Comparison of ENCODE assay signal across 19 cellular contexts in the genomic region with DNA sequence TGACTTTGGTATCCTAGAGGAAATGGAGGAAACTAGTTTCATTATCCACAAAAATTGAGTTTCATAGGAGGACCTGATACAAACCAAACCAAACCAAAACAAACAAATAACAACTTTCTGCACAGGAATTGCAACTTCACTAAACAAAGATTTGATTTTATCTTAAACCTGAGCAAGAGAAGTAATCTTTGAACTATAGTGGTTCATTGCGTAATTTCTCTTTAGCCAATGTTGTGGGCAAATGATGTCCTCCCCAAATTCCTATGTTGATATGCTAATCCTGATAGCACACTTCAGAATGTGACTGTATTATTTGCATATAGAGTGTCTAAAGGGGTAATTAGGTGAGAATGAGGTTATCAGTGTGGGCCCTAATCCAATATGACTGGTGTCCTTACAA.
DNase-seq lines count a peak whose midpoint lies in the region; ATAC-seq and TF ChIP-seq lines count a peak whose summit lies in the region.
"Had no signal": no experiment of that assay in that cellular context is flagged by ENCODE, and none has a peak within 500 bp of the region (broad histone marks: within the 10 kb centered on the region; RNA-seq: fewer than 3 reads in every experiment).

No MANE protein-coding gene starts in this region.

- intact Hi-C loops in left ventricle myocardium inferior (cut with micrococcal nuclease): no loop called here
- intact Hi-C loops in cardiac septum (cut with DNase I): no loop called here
- intact Hi-C loops in tibial artery (cut with DNase I; ENCODE audit: low total_unique reads): no loop called here

- no peaks in the 10 kb centered on the region for H3K9me3 ChIP-seq in left ventricle myocardium inferior (replicated peaks)
- H3K9me3 ChIP-seq in tibial artery: no peaks in the 10 kb centered on the region
- H3K9me3 ChIP-seq: SJSA1 had no signal

- no peak for TF ChIP-seq CTCF in left ventricle myocardium inferior (IDR thresholded peaks at IDR 0.05; ENCODE audit: borderline replicate concordance)
- no peak for TF ChIP-seq CTCF in NB4 (IDR thresholded peaks at IDR 0.05; ENCODE audit: low read depth, low read length)
- TF ChIP-seq CTCF in tibial artery (IDR thresholded peaks at IDR 0.05): no peak

- no peak for DNase-seq in left ventricle myocardium inferior
- DNase-seq in cardiac septum (ENCODE audit: low spot score): no peak
- peak; percentile 15 for DNase-seq in NB4 (ENCODE audit: low read depth)
- DNase-seq in left lobe of liver (ENCODE audit: low spot score): no peak
- no peak for DNase-seq in tibial artery
- no peak for DNase-seq in NCI-H1694 treated with DMSO at 0.1 percent for 48 hours (lab: John Stamatoyannopoulos, UW)
- DNase-seq in stimulated activated CD4-positive, alpha-beta T cell treated with anti-CD3 and anti-CD28 coated beads, Interleukin-15, amount 100 ng/mL, for 24 hours: no peak
- DNase-seq: CD4-positive, CD25-positive, alpha-beta regulatory T cell; DMS79 treated with DMSO at 0.1 percent for 48 hours; GOT3; Karpas-422; NCI-H1436 treated with DMSO at 0.1 percent for 48 hours; NCI-H345; NCI-H69; NK-92 treated with Interleukin-12 subunit alpha and Interleukin-12 subunit beta, amount 100 ng/mL, for 24 hours; OCI-M1 had no signal

- peaks cover 74% of the 10 kb centered on the region for H3K4me1 ChIP-seq in left ventricle myocardium inferior
- peaks cover 0 to 53% (median 6%) of the 10 kb centered on the region in 4 donors for H3K4me1 ChIP-seq in tibial artery
- H3K4me1 ChIP-seq: SJSA1 had no signal

- no peak for TF ChIP-seq POLR2A in NB4 (IDR thresholded peaks at IDR 0.05; ENCODE audit: extremely low read depth, insufficient read length)

- H3K27me3 ChIP-seq in left ventricle myocardium inferior (ENCODE audit: low read depth) (no peaks in the 10 kb centered on the region), tibial artery (no peaks in the 10 kb centered on the region)
- H3K27me3 ChIP-seq: SJSA1 had no signal

- ATAC-seq in left lobe of liver: peak; percentile 83
- no peak for ATAC-seq in GM21381 (IDR thresholded peaks at IDR 0.05; ENCODE audit: unreplicated experiment)

- peaks cover 14% of the 10 kb centered on the region for H3K36me3 ChIP-seq in left ventricle myocardium inferior
- H3K36me3 ChIP-seq in tibial artery: no peaks in the 10 kb centered on the region

- no peak overlapping the region for H3K4me3 ChIP-seq in left ventricle myocardium inferior
- H3K4me3 ChIP-seq in NB4 (ENCODE audit: low read depth, low read length): no peak overlapping the region
- H3K4me3 ChIP-seq in tibial artery: no peak overlapping the region
- H3K4me3 ChIP-seq: SJSA1 had no signal

- peak overlapping the region; percentile 63 for H3K27ac ChIP-seq in left ventricle myocardium inferior (replicated peaks)
- peak overlapping the region; percentile 5 to 43 for H3K27ac ChIP-seq in tibial artery
- H3K27ac ChIP-seq: RWPE1, SJSA1 had no signal
